In the genomic region with DNA sequence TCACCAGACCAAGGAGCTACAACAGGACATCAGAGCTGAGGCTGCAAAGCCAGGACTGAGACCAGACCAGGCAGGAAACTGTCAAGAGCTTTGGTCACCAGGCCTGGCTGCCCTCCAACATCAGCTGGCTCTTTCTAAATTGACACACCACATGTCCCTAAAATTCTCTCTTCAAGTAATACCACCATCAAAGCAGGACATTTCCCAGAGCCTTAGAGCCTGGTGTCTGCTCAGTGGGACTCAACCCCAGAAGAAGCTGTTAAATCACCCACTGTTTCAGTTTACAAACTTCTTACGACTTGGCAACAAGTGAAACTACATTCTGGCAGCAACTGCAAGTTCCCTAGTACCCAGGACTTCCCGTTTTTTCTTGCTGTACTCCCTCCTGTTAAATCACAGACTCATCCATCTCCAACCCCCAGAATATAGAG, we compare ENCODE assay signal across 11 cellular contexts. TPM values are rescaled to one million over a fixed set of nuclear protein-coding genes. Genes with fewer than 3 reads are reported as not detected.
DNase-seq lines count a peak whose midpoint lies in the region; ATAC-seq and TF ChIP-seq lines count a peak whose summit lies in the region.
"Had no signal": no experiment of that assay in that cellular context is flagged by ENCODE, and none has a peak within 500 bp of the region (broad histone marks: within the 10 kb centered on the region; RNA-seq: fewer than 3 reads in every experiment).

No MANE protein-coding gene starts in this region.

- peaks cover 15% of the 10 kb centered on the region for H3K27me3 Mint-ChIP-seq in dendritic cell treated with granulocyte-macrophage colony-stimulating factor and Interleukin-4, amounts not matched to agents 40 ng/mL and 50 ng/mL, for 4 days
- peaks cover 0 to 12% (median 2%) of the 10 kb centered on the region in 5 donors for H3K27me3 Mint-ChIP-seq in naive thymus-derived CD8-positive, alpha-beta T cell

- peaks cover 79% of the 10 kb centered on the region for H3K4me1 Mint-ChIP-seq in dendritic cell treated with granulocyte-macrophage colony-stimulating factor and Interleukin-4, amounts not matched to agents 40 ng/mL and 50 ng/mL, for 4 days (ENCODE audit: low read depth)
- peaks cover 4 to 47% (median 21%) of the 10 kb centered on the region in 4 donors for H3K4me1 Mint-ChIP-seq in naive thymus-derived CD8-positive, alpha-beta T cell

- TF ChIP-seq POLR2A in NB4 (IDR thresholded peaks at IDR 0.05; ENCODE audit: extremely low read depth, insufficient read length): no peak

- H3K4me3 ChIP-seq in ACC112 (ENCODE audit: low read depth, low read length): peak overlapping the region; percentile 15; the same call in 1 of the 2 replicates
- no peak overlapping the region for H3K4me3 ChIP-seq in NB4 (ENCODE audit: low read depth, low read length)

- TF ChIP-seq CTCF in NB4 (IDR thresholded peaks at IDR 0.05; ENCODE audit: low read depth, low read length): no peak

- H3K9me3 Mint-ChIP-seq in dendritic cell treated with granulocyte-macrophage colony-stimulating factor and Interleukin-4, amounts not matched to agents 40 ng/mL and 50 ng/mL, for 4 days: no peaks in the 10 kb centered on the region
- no peaks in the 10 kb centered on the region for H3K9me3 Mint-ChIP-seq in naive thymus-derived CD8-positive, alpha-beta T cell
- H3K9me3 Mint-ChIP-seq: T-helper 1 cell treated with Interleukin-12 subunit alpha and Interleukin-12 subunit beta and Interleukin-4 antibody, amounts not matched to agents 30 μg/mL and 1 μg/mL, for 36 hours had no signal

- H3K79me2 ChIP-seq in ACC112 (ENCODE audit: control insufficient read depth, insufficient read depth, low read length, unreplicated experiment): peaks cover 10% of the 10 kb centered on the region

- H3K4me3 Mint-ChIP-seq in dendritic cell treated with granulocyte-macrophage colony-stimulating factor and Interleukin-4, amounts not matched to agents 40 ng/mL and 50 ng/mL, for 4 days: peak overlapping the region; percentile 35
- peak overlapping the region in 1 of 10 donors; percentile 1 for H3K4me3 Mint-ChIP-seq in naive thymus-derived CD8-positive, alpha-beta T cell
- H3K4me3 Mint-ChIP-seq: T-helper 1 cell treated with Interleukin-12 subunit alpha and Interleukin-12 subunit beta and Interleukin-4 antibody, amounts not matched to agents 30 μg/mL and 1 μg/mL, for 36 hours had no signal

- peaks cover 35% of the 10 kb centered on the region for H3K4me1 ChIP-seq in ACC112 (ENCODE audit: control insufficient read depth, insufficient read depth, low read length, unreplicated experiment)

- H3K27ac ChIP-seq in ACC112 (ENCODE audit: low read depth, low read length): peak overlapping the region; percentile 76
- H3K27ac ChIP-seq: C4-2B had no signal

- intact Hi-C loops in dendritic cell treated with granulocyte-macrophage colony-stimulating factor and Interleukin-4, amounts not matched to agents 40 ng/mL and 50 ng/mL, for 4 days (cut with micrococcal nuclease): loop anchor here (1.0 to 5.0 kb wide), 2 partner anchors 46 to 60 kb away; no protein-coding TSS in a partner anchor

- H3K27ac Mint-ChIP-seq in dendritic cell treated with granulocyte-macrophage colony-stimulating factor and Interleukin-4, amounts not matched to agents 40 ng/mL and 50 ng/mL, for 4 days: peak overlapping the region; percentile 99
- H3K27ac Mint-ChIP-seq in naive thymus-derived CD8-positive, alpha-beta T cell: peak overlapping the region in 3 of 10 donors; percentile 0 to 68 (median 7)
- H3K27ac Mint-ChIP-seq: T-helper 1 cell treated with Interleukin-12 subunit alpha and Interleukin-12 subunit beta and Interleukin-4 antibody, amounts not matched to agents 30 μg/mL and 1 μg/mL, for 36 hours had no signal

- ATAC-seq in GM21515 (IDR thresholded peaks at IDR 0.05; ENCODE audit: unreplicated experiment): no peak
- ATAC-seq in naive thymus-derived CD8-positive, alpha-beta T cell: no peak
- ATAC-seq in HG03565 (IDR thresholded peaks at IDR 0.05; ENCODE audit: unreplicated experiment): no peak

- DNase-seq in NB4 (ENCODE audit: low read depth) (peak; percentile 61), mucosa of gallbladder (ENCODE audit: low spot score) (peak; percentile 56), NCI-H146 treated with DMSO at 0.1 percent for 48 hours (lab: John Stamatoyannopoulos, UW; ENCODE audit: unreplicated experiment) (no peak)
- DNase-seq in naive thymus-derived CD8-positive, alpha-beta T cell: no peak

- H3K36me3 ChIP-seq in ACC112 (ENCODE audit: insufficient read depth, low read length): no peaks in the 10 kb centered on the region

- POLR2A ChIA-PET in naive thymus-derived CD8-positive, alpha-beta T cell (lab: Charles Lee): interaction anchor here (1.0 kb wide), 1 partner anchor 61 kb away, joined by 3 read pairs; no protein-coding TSS in a partner anchor

- H3K36me3 Mint-ChIP-seq in dendritic cell treated with granulocyte-macrophage colony-stimulating factor and Interleukin-4, amounts not matched to agents 40 ng/mL and 50 ng/mL, for 4 days (ENCODE audit: low read depth): no peaks in the 10 kb centered on the region
- H3K36me3 Mint-ChIP-seq in naive thymus-derived CD8-positive, alpha-beta T cell: no peaks in the 10 kb centered on the region

- H3K27me3 ChIP-seq in ACC112 (ENCODE audit: insufficient read depth, low read length): no peaks in the 10 kb centered on the region

- peak overlapping the region; percentile 86 for H2AFZ ChIP-seq in ACC112 (ENCODE audit: low read length, unreplicated experiment)

RNA-seq across cellular contexts. Expression of gene IL6, which starts 3.8 kb away (rescaled TPM):
- 0.52 TPM for total RNA-seq in mucosa of gallbladder
- not detected for total RNA-seq in naive thymus-derived CD8-positive, alpha-beta T cell
- polyA plus RNA-seq in naive thymus-derived CD8-positive, alpha-beta T cell: not detected
- total RNA-seq: frontal cortex had no signal

Comparison
In these comparisons a context has a peak if more than half of its experiments do, and no peak if none do; other contexts are left out.
1. DNase-seq: peak in NB4 (single experiment) and mucosa of gallbladder (single experiment); none in naive thymus-derived CD8-positive, alpha-beta T cell (0 of 10) and NCI-H146 treated with DMSO at 0.1 percent for 48 hours (single experiment).